Comparison of ENCODE assay signal across 16 cellular contexts in genomic region chrX:153501530-153501929, GRCh38. TPM values are rescaled to one million over a fixed set of nuclear protein-coding genes. Genes with fewer than 3 reads are reported as not detected.
DNase-seq lines count a peak whose midpoint lies in the region; ATAC-seq and TF ChIP-seq lines count a peak whose summit lies in the region.
"Had no signal": no experiment of that assay in that cellular context is flagged by ENCODE, and none has a peak within 500 bp of the region (broad histone marks: within the 10 kb centered on the region; RNA-seq: fewer than 3 reads in every experiment).

No MANE protein-coding gene starts in this region.

- H3K36me3 ChIP-seq in BLaER1 (no peaks in the 10 kb centered on the region), smooth muscle cell (ENCODE audit: low read depth) (no peaks in the 10 kb centered on the region), aorta (ENCODE audit: control insufficient read depth in 1 of 2, insufficient read depth in 2 of 2, low read length in 1 of 2) (no peaks in the 10 kb centered on the region)

- no peaks in the 10 kb centered on the region for H3K9me3 Mint-ChIP-seq in activated naive CD4-positive, alpha-beta T cell treated with anti-CD3 and anti-CD28 coated beads for 36 hours

- no peaks in the 10 kb centered on the region for H3K4me1 Mint-ChIP-seq in activated naive CD4-positive, alpha-beta T cell treated with anti-CD3 and anti-CD28 coated beads for 36 hours (ENCODE audit: low read depth)
- H3K4me1 Mint-ChIP-seq: CD4-positive, alpha-beta memory T cell; H9 had no signal

- peak in 34 of 58 donors; percentile 2 to 56 (median 22) for DNase-seq in anterior cingulate cortex (lab: John Stamatoyannopoulos, UW)
- DNase-seq in head of caudate nucleus = peak in 23 of 42 donors; percentile 22 to 70 (median 39)
- no peak for DNase-seq in smooth muscle cell (lab: John Stamatoyannopoulos, UW; ENCODE audit: unreplicated experiment)
- DNase-seq in NCI-H2029 (lab: John Stamatoyannopoulos, UW) = no peak
- no peak for DNase-seq in activated naive CD4-positive, alpha-beta T cell treated with anti-CD3 and anti-CD28 coated beads for 36 hours
- DNase-seq in aorta = no peak
- DNase-seq: 8988T; AML-193; CD4-positive, alpha-beta memory T cell; DMS79; GOT3; H9 had no signal

- peaks cover 25% of the 10 kb centered on the region for H3K79me2 ChIP-seq in smooth muscle cell (ENCODE audit: low read depth)

- H3K9me3 ChIP-seq in BLaER1 = no peaks in the 10 kb centered on the region; the same call in 1 of the 2 replicates
- no peaks in the 10 kb centered on the region for H3K9me3 ChIP-seq in smooth muscle cell (replicated peaks; ENCODE audit: low read depth)
- no peaks in the 10 kb centered on the region for H3K9me3 ChIP-seq in aorta (ENCODE audit: control insufficient read depth, low read length)

- H3K9ac ChIP-seq in BLaER1 = no peak overlapping the region
- H3K9ac ChIP-seq in smooth muscle cell (ENCODE audit: low read depth) = no peak overlapping the region

- intact Hi-C loops in head of caudate nucleus (cut with DNase I) = loop anchor here (10.0 kb wide), 1 partner anchor 557 kb away; no protein-coding TSS in a partner anchor
- intact Hi-C loops in activated naive CD4-positive, alpha-beta T cell treated with anti-CD3 and anti-CD28 coated beads for 36 hours (cut with micrococcal nuclease) = no loop called here
- intact Hi-C loops in aorta (cut with DNase I) = no loop called here

- H2AFZ ChIP-seq in smooth muscle cell (ENCODE audit: low read depth) = no peak overlapping the region

- H4K20me1 ChIP-seq in BLaER1 (no peaks in the 10 kb centered on the region; the same call in 1 of the 2 replicates), smooth muscle cell (ENCODE audit: low read depth) (peaks cover 75% of the 10 kb centered on the region)

- H3K36me3 Mint-ChIP-seq in activated naive CD4-positive, alpha-beta T cell treated with anti-CD3 and anti-CD28 coated beads for 36 hours (ENCODE audit: low read depth) = no peaks in the 10 kb centered on the region
- H3K36me3 Mint-ChIP-seq: CD4-positive, alpha-beta memory T cell had no signal

- CTCF ChIA-PET in activated naive CD4-positive, alpha-beta T cell treated with anti-CD3 and anti-CD28 coated beads for 36 hours (lab: Charles Lee) = no interaction called here

- H3F3A ChIP-seq in smooth muscle cell (ENCODE audit: low read depth) = no peaks in the 10 kb centered on the region

- H3K4me1 ChIP-seq in BLaER1 (peaks cover 41% of the 10 kb centered on the region), smooth muscle cell (ENCODE audit: low read depth) (no peaks in the 10 kb centered on the region), aorta (ENCODE audit: control insufficient read depth in 1 of 2, insufficient read depth in 2 of 2, low read length in 2 of 2) (no peaks in the 10 kb centered on the region)

- WGBS in smooth muscle cell (ENCODE audit: low lambda C conversion rate) = 87% methylated on average over 8 of the region's 8 CpGs
- WGBS in aorta, 2 donors = 7 to 33% methylated on average over 8 of the region's 8 CpGs

- peak overlapping the region; percentile 13; the same call in 1 of the 2 replicates for H3K27ac ChIP-seq in BLaER1
- peak overlapping the region; percentile 28 for H3K27ac ChIP-seq in smooth muscle cell (ENCODE audit: low read depth)
- H3K27ac ChIP-seq in aorta (ENCODE audit: low read depth in 1 of 2, low read length in 2 of 2) = peak overlapping the region in 1 of 2 donors; percentile 79
- H3K27ac ChIP-seq: C4-2B had no signal

- H3K4me3 Mint-ChIP-seq in activated naive CD4-positive, alpha-beta T cell treated with anti-CD3 and anti-CD28 coated beads for 36 hours = no peak overlapping the region
- H3K4me3 Mint-ChIP-seq: CD4-positive, alpha-beta memory T cell; H9 had no signal

- H3K27me3 ChIP-seq in BLaER1 (no peaks in the 10 kb centered on the region), smooth muscle cell (ENCODE audit: low read depth) (no peaks in the 10 kb centered on the region), aorta (ENCODE audit: control insufficient read depth in 1 of 2, insufficient read depth in 2 of 2, low read length in 1 of 2) (no peaks in the 10 kb centered on the region)

- H3K4me2 ChIP-seq in BLaER1 (no peak overlapping the region), smooth muscle cell (no peak overlapping the region)

- H3K4me3 ChIP-seq in BLaER1 (no peak overlapping the region), smooth muscle cell (no peak overlapping the region), aorta (ENCODE audit: low read length in 2 of 2) (no peak overlapping the region)

- TF ChIP-seq CTCF in smooth muscle cell (IDR thresholded peaks at IDR 0.05; ENCODE audit: borderline replicate concordance, insufficient read depth, poor library complexity, severe bottlenecking) = no peak

- H3K27me3 Mint-ChIP-seq in activated naive CD4-positive, alpha-beta T cell treated with anti-CD3 and anti-CD28 coated beads for 36 hours (ENCODE audit: low read depth) = no peaks in the 10 kb centered on the region
- H3K27me3 Mint-ChIP-seq: CD4-positive, alpha-beta memory T cell had no signal

- ATAC-seq in GM18520 (IDR thresholded peaks at IDR 0.05; ENCODE audit: unreplicated experiment) (no peak), aorta (ENCODE audit: low FRiP score) (no peak)
- ATAC-seq: HepG2 had no signal

- H3K27ac Mint-ChIP-seq in activated naive CD4-positive, alpha-beta T cell treated with anti-CD3 and anti-CD28 coated beads for 36 hours = no peak overlapping the region
- H3K27ac Mint-ChIP-seq: H9 had no signal

RNA-seq across cellular contexts. Expression of gene BGN, which starts 6.8 kb away (rescaled TPM):
- 262 and 298 TPM in 2 replicates for total RNA-seq in smooth muscle cell
- 387 and 621 TPM in 2 replicates for polyA plus RNA-seq in smooth muscle cell
- not detected for total RNA-seq in activated naive CD4-positive, alpha-beta T cell treated with anti-CD3 and anti-CD28 coated beads for 36 hours
- total RNA-seq in aorta = 1,000 to 10,000 TPM; 1,297 to 2,306 TPM
- polyA plus RNA-seq in aorta = 1,000 to 10,000 TPM; 1,177 to 3,171 TPM
- total RNA-seq: CD4-positive, alpha-beta memory T cell had no signal
- polyA plus RNA-seq: CD4-positive, alpha-beta memory T cell had no signal

RNA-seq across cellular contexts. Expression of gene ATP2B3, which starts 15.9 kb away (rescaled TPM):
- 0.22 TPM in 2 replicates for total RNA-seq in smooth muscle cell
- 0.05 and 0.31 TPM in 2 replicates for polyA plus RNA-seq in smooth muscle cell
- total RNA-seq in activated naive CD4-positive, alpha-beta T cell treated with anti-CD3 and anti-CD28 coated beads for 36 hours = not detected
- under 1 TPM; 0.19 to 0.27 TPM for total RNA-seq in aorta
- polyA plus RNA-seq in aorta = under 1 TPM in 1 of 2 donors, not detected in 1; 0.20 TPM
- total RNA-seq: CD4-positive, alpha-beta memory T cell; HepG2 had no signal
- polyA plus RNA-seq: HepG2 had no signal

RNA-seq across cellular contexts. Expression of gene HAUS7, which starts 31.2 kb away (rescaled TPM):
- 8.9 and 18.5 TPM in 2 replicates for total RNA-seq in smooth muscle cell
- polyA plus RNA-seq in smooth muscle cell = 26.1 and 27.4 TPM in 2 replicates
- total RNA-seq in activated naive CD4-positive, alpha-beta T cell treated with anti-CD3 and anti-CD28 coated beads for 36 hours = 10 to 100 TPM; 63.5 to 68.5 TPM
- 10 to 100 TPM; 34.6 to 76.0 TPM for total RNA-seq in aorta
- 100 to 1,000 TPM in 1 of 2 donors, 10 to 100 TPM in 1; 33.1 to 686 TPM for polyA plus RNA-seq in aorta

RNA-seq across cellular contexts. Expression of gene TREX2, which starts 55.7 kb away (rescaled TPM):
- 1.3 and 4.0 TPM in 2 replicates for total RNA-seq in smooth muscle cell
- polyA plus RNA-seq in smooth muscle cell = 0.41 and 2.5 TPM in 2 replicates
- total RNA-seq in activated naive CD4-positive, alpha-beta T cell treated with anti-CD3 and anti-CD28 coated beads for 36 hours = 1 to 10 TPM; 1.0 to 1.2 TPM
- total RNA-seq in aorta = 1 to 10 TPM; 1.4 to 4.5 TPM
- 10 to 100 TPM in 1 of 2 donors, not detected in 1; 39.1 TPM for polyA plus RNA-seq in aorta

Comparison
In these comparisons a context has a peak if more than half of its experiments do, and no peak if none do; other contexts are left out.
1. DNase-seq: peak in anterior cingulate cortex (34 of 58) and head of caudate nucleus (23 of 42); none in smooth muscle cell (single experiment), NCI-H2029 (single experiment), activated naive CD4-positive, alpha-beta T cell treated with anti-CD3 and anti-CD28 coated beads for 36 hours (single experiment) and aorta (0 of 2).
2. RNA of gene BGN, which starts 6.8 kb away (total RNA-seq): 1,297 to 2,306 TPM in aorta and 262 to 298 TPM in smooth muscle cell; not detected in activated naive CD4-positive, alpha-beta T cell treated with anti-CD3 and anti-CD28 coated beads for 36 hours; every median in the first group is over 100 times any median in the second.